26 cellular contexts compared by ENCODE assay signal in genomic region chr13:74068471-74068870, GRCh38.
DNase-seq lines count a peak whose midpoint lies in the region; ATAC-seq and TF ChIP-seq lines count a peak whose summit lies in the region.
"Had no signal": no experiment of that assay in that cellular context is flagged by ENCODE, and none has a peak within 500 bp of the region (broad histone marks: within the 10 kb centered on the region; RNA-seq: fewer than 3 reads in every experiment).

No MANE protein-coding gene starts in this region.

- H3K4me3 ChIP-seq in testis = no peak overlapping the region
- H3K4me3 ChIP-seq: ascending aorta, K562, lung, mucosa of descending colon, SJCRH30, upper lobe of left lung had no signal

- no peak for TF ChIP-seq CTCF in testis (IDR thresholded peaks at IDR 0.05)

- TF ChIP-seq POLR2A in testis (IDR thresholded peaks at IDR 0.05) = no peak

- peak; percentile 62 for ATAC-seq in stimulated activated naive CD8-positive, alpha-beta T cell treated with anti-CD3 and anti-CD28 coated beads, Interleukin-15, amount 100 ng/mL, for 72 hours
- ATAC-seq: effector memory CD8-positive, alpha-beta T cell; K562; left cardiac atrium; mucosa of descending colon had no signal

- H3K27me3 Mint-ChIP-seq in stimulated activated naive CD8-positive, alpha-beta T cell treated with anti-CD3 and anti-CD28 coated beads, Interleukin-15, amount 100 ng/mL, for 72 hours = no peaks in the 10 kb centered on the region
- H3K27me3 Mint-ChIP-seq: activated B cell treated with CpG ODN at 0.5 μM for 24 hours; activated naive CD8-positive, alpha-beta T cell treated with anti-CD3 and anti-CD28 coated beads, Interleukin-2, amount 10 ng/mL, durations not matched to agents 7 days and 5 days; effector memory CD8-positive, alpha-beta T cell had no signal

- intact Hi-C loops in testis (cut with DNase I; ENCODE audit: low total_unique reads) = no loop called here

- DNase-seq in activated CD4-positive, alpha-beta T cell treated with anti-CD3 and anti-CD28 coated beads, Interleukin-2, amount 50 U/mL, for 4 hours = peak; percentile 12 to 15
- DNase-seq in activated CD4-positive, alpha-beta T cell treated with anti-CD3 and anti-CD28 coated beads for 1 hour = no peak
- DNase-seq in stimulated activated CD4-positive, alpha-beta T cell treated with anti-CD3 and anti-CD28 coated beads, Interleukin-12 subunit alpha, Interleukin-12 subunit beta, amount 100 ng/mL, for 4 hours = peak; percentile 10
- DNase-seq in stimulated activated CD4-positive, alpha-beta T cell treated with anti-CD3 and anti-CD28 coated beads, Interleukin-2, amount 100 ng/mL, for 48 hours = no peak
- DNase-seq in central memory CD4-positive, alpha-beta T cell = peak; percentile 29
- DNase-seq in stimulated activated naive CD8-positive, alpha-beta T cell treated with anti-CD3 and anti-CD28 coated beads, Interleukin-15, amount 100 ng/mL, for 72 hours = peak in 1 of 2 donors; percentile 29
- DNase-seq in testis (no peak), SKM-1 (lab: John Stamatoyannopoulos, UW; ENCODE audit: unreplicated experiment) (no peak)
- DNase-seq: activated B cell treated with CpG ODN at 0.5 μM for 24 hours; activated naive CD8-positive, alpha-beta T cell treated with anti-CD3 and anti-CD28 coated beads, Interleukin-2, amount 10 ng/mL, durations not matched to agents 7 days and 5 days; cortex of kidney; effector memory CD8-positive, alpha-beta T cell; erythroblast; immature natural killer cell; left cardiac atrium; mucosa of descending colon; NCI-H1092; NCI-H1694; stimulated activated CD8-positive, alpha-beta memory T cell treated with anti-CD3 and anti-CD28 coated beads, Interleukin-4, amount 100 ng/mL, for 48 hours; upper lobe of left lung had no signal

- no peaks in the 10 kb centered on the region for H3K9me3 ChIP-seq in testis
- H3K9me3 ChIP-seq: ascending aorta, mucosa of descending colon, SJCRH30, upper lobe of left lung had no signal

- no peak overlapping the region for H3K27ac Mint-ChIP-seq in stimulated activated naive CD8-positive, alpha-beta T cell treated with anti-CD3 and anti-CD28 coated beads, Interleukin-15, amount 100 ng/mL, for 72 hours
- H3K27ac Mint-ChIP-seq: activated T-helper 1 cell treated with anti-CD3 and anti-CD28 coated beads, Interleukin-12 subunit alpha, Interleukin-12 subunit beta, Interleukin-2, Interleukin-4 antibody, amounts not matched to agents 30 ng/mL and 10 ng/mL and 1 ng/mL, durations not matched to agents 14 hours and 24 hours and 36 hours; CD14-positive monocyte had no signal

- no peaks in the 10 kb centered on the region for H3K27me3 ChIP-seq in testis
- H3K27me3 ChIP-seq: ascending aorta, SJCRH30, upper lobe of left lung had no signal

- H3K36me3 ChIP-seq in testis (ENCODE audit: low read depth, missing control alignments) = no peaks in the 10 kb centered on the region
- H3K36me3 ChIP-seq: ascending aorta, SJCRH30, upper lobe of left lung had no signal

- H3K4me1 ChIP-seq in testis = no peaks in the 10 kb centered on the region
- H3K4me1 ChIP-seq: SJCRH30, upper lobe of left lung had no signal

- peaks cover 58% of the 10 kb centered on the region for H3K4me1 Mint-ChIP-seq in stimulated activated naive CD8-positive, alpha-beta T cell treated with anti-CD3 and anti-CD28 coated beads, Interleukin-15, amount 100 ng/mL, for 72 hours

- peaks cover 0 to 7% of the 10 kb centered on the region in 2 donors for H3K9me3 Mint-ChIP-seq in stimulated activated naive CD8-positive, alpha-beta T cell treated with anti-CD3 and anti-CD28 coated beads, Interleukin-15, amount 100 ng/mL, for 72 hours
- H3K9me3 Mint-ChIP-seq: activated B cell treated with CpG ODN at 0.5 μM for 24 hours; activated T-helper 1 cell treated with anti-CD3 and anti-CD28 coated beads, Interleukin-12 subunit alpha, Interleukin-12 subunit beta, Interleukin-2, Interleukin-4 antibody, amounts not matched to agents 30 ng/mL and 10 ng/mL and 1 ng/mL, durations not matched to agents 14 hours and 24 hours and 36 hours; effector memory CD8-positive, alpha-beta T cell; immature natural killer cell had no signal

- H3K4me3 Mint-ChIP-seq in stimulated activated naive CD8-positive, alpha-beta T cell treated with anti-CD3 and anti-CD28 coated beads, Interleukin-15, amount 100 ng/mL, for 72 hours = no peak overlapping the region
- H3K4me3 Mint-ChIP-seq: activated B cell treated with CpG ODN at 0.5 μM for 24 hours; activated T-helper 1 cell treated with anti-CD3 and anti-CD28 coated beads, Interleukin-12 subunit alpha, Interleukin-12 subunit beta, Interleukin-2, Interleukin-4 antibody, amounts not matched to agents 30 ng/mL and 10 ng/mL and 1 ng/mL, durations not matched to agents 14 hours and 24 hours and 36 hours; CD14-positive monocyte had no signal

- no peak overlapping the region for H3K27ac ChIP-seq in testis
- H3K27ac ChIP-seq: ascending aorta, SJCRH30, upper lobe of left lung had no signal

- 88 to 95% methylated on average over 7 of the region's 7 CpGs for WGBS in testis, 2 donors

Comparison
In these comparisons a context has a peak if more than half of its experiments do, and no peak if none do; other contexts are left out.
1. DNase-seq: peak in activated CD4-positive, alpha-beta T cell treated with anti-CD3 and anti-CD28 coated beads, Interleukin-2, amount 50 U/mL, for 4 hours (2 of 2), stimulated activated CD4-positive, alpha-beta T cell treated with anti-CD3 and anti-CD28 coated beads, Interleukin-12 subunit alpha, Interleukin-12 subunit beta, amount 100 ng/mL, for 4 hours (single experiment) and central memory CD4-positive, alpha-beta T cell (single experiment); none in activated CD4-positive, alpha-beta T cell treated with anti-CD3 and anti-CD28 coated beads for 1 hour (single experiment), stimulated activated CD4-positive, alpha-beta T cell treated with anti-CD3 and anti-CD28 coated beads, Interleukin-2, amount 100 ng/mL, for 48 hours (0 of 2), testis (single experiment) and SKM-1 (single experiment).